Comparison of ENCODE assay signal across 8 cellular contexts in genomic region chr15:100350434-100351226, GRCh38. TPM values are rescaled to one million over a fixed set of nuclear protein-coding genes. Genes with fewer than 3 reads are reported as not detected.
A peak's percentile ranks its signal among the peaks of the same experiment; 100 is the strongest.
DNase-seq lines count a peak whose midpoint lies in the region; ATAC-seq and TF ChIP-seq lines count a peak whose summit lies in the region.

No MANE protein-coding gene starts in this region.

- H2AFZ ChIP-seq in OCI-LY7 (ENCODE audit: low read length) = 0 out of 2 replicates have a peak overlapping the region, but pooled peaks have one; percentile 85

- no TSS peak for BruUV-seq in OCI-LY7 (replicated peaks; lab: Mats Ljungman, UMichigan)

- no peaks in the 10 kb centered on the region for H3K9me2 ChIP-seq in OCI-LY7 (ENCODE audit: insufficient read depth, low read length)

- CTCF ChIA-PET in OCI-LY7 (lab: Charles Lee; ENCODE audit: unreplicated experiment) = interaction anchor here (1.9 kb wide), 1 partner anchor 11 kb away, joined by 6 read pairs; no protein-coding TSS in a partner anchor

- POLR2A ChIA-PET in OCI-LY7 (lab: Charles Lee) = no interaction called here

- peak overlapping the region; percentile 31 for H3K27ac Mint-ChIP-seq in endothelial cell (ENCODE audit: unreplicated experiment)
- H3K27ac Mint-ChIP-seq in neural crest cell (ENCODE audit: unreplicated experiment) = peak overlapping the region; percentile 9

- H3K27me3 Mint-ChIP-seq in endothelial cell (ENCODE audit: unreplicated experiment) (peaks cover 1% of the 10 kb centered on the region), neural crest cell (ENCODE audit: low read depth) (peaks cover 31% of the 10 kb centered on the region)

- no peak overlapping the region for H3K27ac ChIP-seq in OCI-LY7 (ENCODE audit: low read depth, low read length, poor library complexity, severe bottlenecking)

- no peak overlapping the region for H3K4me2 ChIP-seq in OCI-LY7 (ENCODE audit: low read length)

- H4K20me1 ChIP-seq in OCI-LY7 (ENCODE audit: insufficient read depth, low read length) = no peaks in the 10 kb centered on the region

- no peaks in the 10 kb centered on the region for H3K9me3 Mint-ChIP-seq in endothelial cell (ENCODE audit: unreplicated experiment)
- peaks cover 5% of the 10 kb centered on the region for H3K9me3 Mint-ChIP-seq in neural crest cell

- no peaks in the 10 kb centered on the region for H3K4me1 Mint-ChIP-seq in endothelial cell (ENCODE audit: unreplicated experiment)
- peaks cover 12% of the 10 kb centered on the region for H3K4me1 Mint-ChIP-seq in neural crest cell

- H3K4me1 ChIP-seq in OCI-LY7 (ENCODE audit: insufficient read depth, low read length, poor library complexity, severe bottlenecking) = peaks cover 3% of the 10 kb centered on the region
- H3K4me1 ChIP-seq in BE2C = no peaks in the 10 kb centered on the region
- no peaks in the 10 kb centered on the region for H3K4me1 ChIP-seq in HAP-1

- no peaks in the 10 kb centered on the region for H3K9me3 ChIP-seq in OCI-LY7 (ENCODE audit: low read length)
- no peaks in the 10 kb centered on the region for H3K9me3 ChIP-seq in BE2C
- H3K9me3 ChIP-seq in HAP-1 = no peaks in the 10 kb centered on the region

- H3K36me3 Mint-ChIP-seq in endothelial cell (ENCODE audit: low read depth, unreplicated experiment) (no peaks in the 10 kb centered on the region), neural crest cell (ENCODE audit: low read depth) (peaks cover 2% of the 10 kb centered on the region)

- intact Hi-C loops in OCI-LY7 (cut with micrococcal nuclease; ENCODE audit: unreplicated experiment) = no loop called here

- no peak for TF ChIP-seq CTCF in OCI-LY7 (conservative IDR thresholded peaks at IDR 0.05; ENCODE audit: low read length)
- TF ChIP-seq CTCF in endothelial cell (IDR thresholded peaks at IDR 0.05; ENCODE audit: unreplicated experiment) = no peak
- no peak for TF ChIP-seq CTCF in neural crest cell (conservative IDR thresholded peaks at IDR 0.05)
- no peak for TF ChIP-seq CTCF in BE2C (IDR thresholded peaks at IDR 0.05; ENCODE audit: low read depth, low read length)

- H3K4me3 Mint-ChIP-seq in endothelial cell (ENCODE audit: unreplicated experiment) (peak overlapping the region; percentile 90), neural crest cell (peak overlapping the region; percentile 91)

- H3K79me2 ChIP-seq in OCI-LY7 (ENCODE audit: insufficient read depth, low read depth, low read length) = no peaks in the 10 kb centered on the region

- H3K27me3 ChIP-seq in BE2C = no peaks in the 10 kb centered on the region
- 0 out of 2 replicates have a peak, but pooled peaks cover 2% of the 10 kb centered on the region for H3K27me3 ChIP-seq in HAP-1 (ENCODE audit: low read depth)

- ATAC-seq in GM21786 (IDR thresholded peaks at IDR 0.05; ENCODE audit: unreplicated experiment) (peak; percentile 2), GM21717 (IDR thresholded peaks at IDR 0.05; ENCODE audit: unreplicated experiment) (no peak), HG02759 (IDR thresholded peaks at IDR 0.05; ENCODE audit: unreplicated experiment) (no peak)

- H3K36me3 ChIP-seq in OCI-LY7 (ENCODE audit: insufficient read depth, low read length) (no peaks in the 10 kb centered on the region), BE2C (no peaks in the 10 kb centered on the region), HAP-1 (replicated peaks) (no peaks in the 10 kb centered on the region)

- H3K4me3 ChIP-seq in OCI-LY7 (ENCODE audit: low read depth, low read length, poor library complexity, severe bottlenecking) (no peak overlapping the region), BE2C (ENCODE audit: low read depth, low read length) (no peak overlapping the region), HAP-1 (no peak overlapping the region)

- no peak for DNase-seq in OCI-LY7 (ENCODE audit: low spot score)
- DNase-seq in endothelial cell (ENCODE audit: low spot score) = no peak
- no peak for DNase-seq in neural crest cell (ENCODE audit: low read depth, low spot score)
- no peak for DNase-seq in BE2C
- DNase-seq in HAP-1 (ENCODE audit: low spot score in 2 of 2) = no peak

- in situ Hi-C loops in HAP-1 (cut with MboI; ENCODE audit: low sequenced_read_pairs) = no loop called here

RNA-seq across cellular contexts. Expression of gene ADAMTS17, which starts 8.9 kb away (rescaled TPM):
- total RNA-seq in OCI-LY7 (2014; rRNA removed; shearing (Covaris generic)) = 0.28 TPM in 1 of 2 replicates, not detected in the other
- total RNA-seq in OCI-LY7 (2022) = not detected in 2 replicates
- total RNA-seq in endothelial cell (ENCODE audit: unreplicated experiment) = 4.8 TPM
- total RNA-seq in neural crest cell = 1.3 and 2.3 TPM in 2 replicates
- polyA plus RNA-seq in BE2C (2012; ENCODE audit: insufficient read depth, insufficient read length, low read depth) = 6.9 TPM
